Comparison of ENCODE assay signal across 8 cellular contexts in genomic region chr15:55741592-55742497, GRCh38.
DNase-seq lines count a peak whose midpoint lies in the region; ATAC-seq and TF ChIP-seq lines count a peak whose summit lies in the region.

No MANE protein-coding gene starts in this region.

- H3K4me1 ChIP-seq in ACC112 (ENCODE audit: control insufficient read depth, insufficient read depth, low read length, unreplicated experiment) = peaks cover 5% of the 10 kb centered on the region

- H3K27me3 ChIP-seq in ACC112 (ENCODE audit: insufficient read depth, low read length) = no peaks in the 10 kb centered on the region

- H2AFZ ChIP-seq in ACC112 (ENCODE audit: low read length, unreplicated experiment) = peak overlapping the region; percentile 81

- H3K27ac ChIP-seq in ACC112 (ENCODE audit: low read depth, low read length) (no peak overlapping the region), VCaP (peak overlapping the region; percentile 41; the same call in 1 of the 2 replicates)

- no peak for TF ChIP-seq CTCF in VCaP (conservative IDR thresholded peaks at IDR 0.05)

- POLR2A ChIA-PET in HEK293T (lab: Yijun Ruan, JAX) = interaction anchor here (0.7 to 1.3 kb wide), 3 partner anchors 12 to 91 kb away, joined by 3 read pairs; no protein-coding TSS in a partner anchor

- H3K79me2 ChIP-seq in ACC112 (ENCODE audit: control insufficient read depth, insufficient read depth, low read length, unreplicated experiment) = peaks cover 6% of the 10 kb centered on the region

- DNase-seq in HEK293T (ENCODE audit: extremely low spot score) (peak; percentile 30), glomerular visceral epithelial cell (ENCODE audit: extremely low spot score) (peak; percentile 38), retina (peak; percentile 76), NCI-H1694 treated with DMSO at 0.1 percent for 48 hours (lab: John Stamatoyannopoulos, UW) (no peak), NCI-H1105 (lab: John Stamatoyannopoulos, UW) (no peak)

- CTCF ChIA-PET in HEK293T (lab: Yijun Ruan, JAX) = no interaction called here

- no peaks in the 10 kb centered on the region for H3K36me3 ChIP-seq in ACC112 (ENCODE audit: insufficient read depth, low read length)

- no peak for ATAC-seq in HG02610 (IDR thresholded peaks at IDR 0.05; ENCODE audit: unreplicated experiment)

- peak overlapping the region; percentile 91 for H3K4me3 ChIP-seq in ACC112 (ENCODE audit: low read depth, low read length)

TF ChIP-seq in HEK293T, 16 proteins besides CTCF, POLR2A, EP300 and RAD21:
- TF ChIP-seq SP1 (IDR thresholded peaks at IDR 0.05) = no peak
- no peak for TF ChIP-seq SUZ12 (IDR thresholded peaks at IDR 0.05)
- no peak for TF ChIP-seq FOXA1 (IDR thresholded peaks at IDR 0.05)
- no peak for TF ChIP-seq TARDBP (IDR thresholded peaks at IDR 0.05)
- TF ChIP-seq PKNOX1 (IDR thresholded peaks at IDR 0.05) = no peak
- TF ChIP-seq L3MBTL2 (conservative IDR thresholded peaks at IDR 0.05) = no peak
- TF ChIP-seq FOXM1 (IDR thresholded peaks at IDR 0.05; ENCODE audit: borderline replicate concordance) = no peak
- TF ChIP-seq HDGF (IDR thresholded peaks at IDR 0.05; ENCODE audit: borderline replicate concordance) = no peak
- no peak for TF ChIP-seq BHLHE40 (IDR thresholded peaks at IDR 0.05; ENCODE audit: borderline replicate concordance)
- no peak for TF ChIP-seq ELF4 (IDR thresholded peaks at IDR 0.05)

Comparison
In these comparisons a context has a peak if more than half of its experiments do, and no peak if none do; other contexts are left out.
1. DNase-seq: peak in HEK293T (single experiment), glomerular visceral epithelial cell (single experiment) and retina (single experiment); none in NCI-H1694 treated with DMSO at 0.1 percent for 48 hours (single experiment) and NCI-H1105 (single experiment).